ENCODE assay signal across 14 cellular contexts in genomic region chr2:56260415-56260814, GRCh38.
"Had no signal": no experiment of that assay in that cellular context is flagged by ENCODE, and none has a peak within 500 bp of the region (broad histone marks: within the 10 kb centered on the region; RNA-seq: fewer than 3 reads in every experiment).

No MANE protein-coding gene starts in this region.

- H3K27ac ChIP-seq: epithelial cell of prostate, esophagus muscularis mucosa, hepatocyte, neutrophil, sigmoid colon had no signal

- H3K36me3 Mint-ChIP-seq: naive thymus-derived CD8-positive, alpha-beta T cell had no signal

- ATAC-seq: left cardiac atrium; naive thymus-derived CD8-positive, alpha-beta T cell had no signal

- H3K27ac Mint-ChIP-seq: naive thymus-derived CD8-positive, alpha-beta T cell had no signal

- H3K4me1 ChIP-seq: esophagus muscularis mucosa, sigmoid colon had no signal

- H3K9me3 ChIP-seq: esophagus muscularis mucosa, neutrophil, sigmoid colon had no signal

- H3K27me3 ChIP-seq: esophagus muscularis mucosa, hepatocyte, neutrophil, sigmoid colon had no signal

- DNase-seq: effector memory CD4-positive, alpha-beta T cell; kidney; left cardiac atrium; mesendoderm; naive thymus-derived CD8-positive, alpha-beta T cell; sigmoid colon; small intestine; stimulated activated CD4-positive, alpha-beta T cell treated with anti-CD3 and anti-CD28 coated beads, Interleukin-12 subunit alpha, Interleukin-12 subunit beta, amount 100 ng/mL, for 4 hours; stimulated activated naive CD4-positive, alpha-beta T cell treated with Interleukin-2 at 50 U/mL for 16 hours; trophoblast cell had no signal

- H3K4me3 ChIP-seq: esophagus muscularis mucosa, hepatocyte, sigmoid colon had no signal
